In genomic region chr2:240432430-240432819, GRCh38 we compare ENCODE assay signal across 20 cellular contexts. TPM values are rescaled to one million over a fixed set of nuclear protein-coding genes. Genes with fewer than 3 reads are reported as not detected.
DNase-seq lines count a peak whose midpoint lies in the region; ATAC-seq, FAIRE-seq and TF ChIP-seq lines count a peak whose summit lies in the region.
"Had no signal": no experiment of that assay in that cellular context is flagged by ENCODE, and none has a peak within 500 bp of the region (broad histone marks: within the 10 kb centered on the region; RNA-seq: fewer than 3 reads in every experiment).

No MANE protein-coding gene starts in this region.

- H3K4me2 ChIP-seq in osteoblast (ENCODE audit: insufficient read depth, low read length), result no peak overlapping the region
- H3K4me2 ChIP-seq: KMS-11 had no signal

- H3K9me3 ChIP-seq in heart left ventricle, result no peaks in the 10 kb centered on the region
- no peaks in the 10 kb centered on the region for H3K9me3 ChIP-seq in osteoblast (ENCODE audit: low read depth, low read length)
- peaks cover 7% of the 10 kb centered on the region; the same call in 1 of the 2 replicates for H3K9me3 ChIP-seq in BE2C
- H3K9me3 ChIP-seq: vagina had no signal

- H4K20me1 ChIP-seq in osteoblast (ENCODE audit: insufficient read depth, low read length), result peaks cover 8% of the 10 kb centered on the region

- FAIRE-seq in HTR-8/SVneo (lab: Jason Lieb, UNC), result peak; percentile 9
- FAIRE-seq: bronchial epithelial cell had no signal

- H3K4me1 ChIP-seq in heart left ventricle (peaks cover 0 to 24% (median 14%) of the 10 kb centered on the region in 12 donors), osteoblast (ENCODE audit: insufficient read depth, low read length) (peaks cover 18% of the 10 kb centered on the region), BE2C (peaks cover 3% of the 10 kb centered on the region)

- H3K27me3 ChIP-seq in heart left ventricle (peaks cover 0 to 25% (median 4%) of the 10 kb centered on the region in 9 donors), osteoblast (ENCODE audit: insufficient read depth, low read length) (no peaks in the 10 kb centered on the region), BE2C (peaks cover 13% of the 10 kb centered on the region)
- H3K27me3 ChIP-seq: vagina had no signal

- intact Hi-C loops in heart left ventricle (cut with DNase I), result loop anchor here in 1 of 10 donors (10.0 kb wide), 1 partner anchor 58 kb away; no protein-coding TSS in a partner anchor

- ATAC-seq in heart left ventricle, result no peak
- ATAC-seq: naive thymus-derived CD4-positive, alpha-beta T cell had no signal

- no peaks in the 10 kb centered on the region for H3K36me3 ChIP-seq in heart left ventricle
- no peaks in the 10 kb centered on the region for H3K36me3 ChIP-seq in osteoblast (ENCODE audit: insufficient read depth, low read length)
- no peaks in the 10 kb centered on the region for H3K36me3 ChIP-seq in BE2C
- H3K36me3 ChIP-seq: vagina had no signal

- WGBS in heart left ventricle, 4 donors, result 84 to 94% (median 86%) methylated on average over 9 of the region's 9 CpGs

- H3K27ac ChIP-seq in heart left ventricle (no peak overlapping the region), osteoblast (ENCODE audit: low read depth, low read length) (no peak overlapping the region)
- H3K27ac ChIP-seq: KMS-11 had no signal

- TF ChIP-seq CTCF in heart left ventricle (IDR thresholded peaks at IDR 0.05) (no peak), osteoblast (IDR thresholded peaks at IDR 0.05; ENCODE audit: extremely low read depth, low read depth, low read length) (no peak), BE2C (IDR thresholded peaks at IDR 0.05; ENCODE audit: low read depth, low read length) (no peak)

- H2AFZ ChIP-seq in osteoblast (ENCODE audit: low read length), result no peak overlapping the region

- H3K4me3 ChIP-seq in heart left ventricle (no peak overlapping the region), osteoblast (ENCODE audit: insufficient read depth, low read length) (no peak overlapping the region), BE2C (ENCODE audit: low read depth, low read length) (no peak overlapping the region)
- H3K4me3 ChIP-seq: vagina had no signal

- peak; percentile 57 for DNase-seq in activated effector memory CD4-positive, alpha-beta T cell treated with anti-CD3 and anti-CD28 coated beads, Interleukin-2, amount 50 U/mL, for 16 hours
- DNase-seq in activated effector memory CD4-positive, alpha-beta T cell treated with Interleukin-2 at 50 U/mL for 16 hours, result no peak
- DNase-seq in HTR-8/SVneo (ENCODE audit: insufficient read length, low spot score) (no peak), heart left ventricle (peak in 3 of 5 donors; percentile 11 to 16 (median 14)), osteoblast (ENCODE audit: insufficient read length, low spot score, missing footprints) (peak; percentile 77), cerebellar cortex (ENCODE audit: low spot score) (no peak), DMS153 (lab: John Stamatoyannopoulos, UW) (no peak), BE2C (no peak)
- DNase-seq: amniotic stem cell, C1 segment of cervical spinal cord, H7, NCI-H1694 treated with DMSO at 0.1 percent for 48 hours, NCI-H2171 treated with DMSO at 0.1 percent for 48 hours, NCI-H526 treated with DMSO at 0.1 percent for 48 hours, SHP77, T1000 had no signal

- H3K79me2 ChIP-seq in osteoblast (ENCODE audit: insufficient read depth, low read length), result peaks cover 11% of the 10 kb centered on the region

- no peak for TF ChIP-seq POLR2A in heart left ventricle (IDR thresholded peaks at IDR 0.05)

RNA-seq across cellular contexts. Expression of gene GPC1, which starts 3.0 kb away (rescaled TPM):
- total RNA-seq in heart left ventricle (100 to 1,000 TPM; 131 to 316 (median 193) TPM), osteoblast (44.8 and 54.3 TPM in 2 replicates)
- 100 to 1,000 TPM; 134 to 209 TPM for polyA plus RNA-seq in heart left ventricle
- 46.0 TPM for polyA plus RNA-seq in BE2C (2012; ENCODE audit: insufficient read depth, insufficient read length, low read depth)

Comparison
In these comparisons a context has a peak if more than half of its experiments do, and no peak if none do; other contexts are left out.
1. DNase-seq: peak in activated effector memory CD4-positive, alpha-beta T cell treated with anti-CD3 and anti-CD28 coated beads, Interleukin-2, amount 50 U/mL, for 16 hours (single experiment), heart left ventricle (3 of 5) and osteoblast (single experiment); none in activated effector memory CD4-positive, alpha-beta T cell treated with Interleukin-2 at 50 U/mL for 16 hours (single experiment), HTR-8/SVneo (single experiment), cerebellar cortex (single experiment), DMS153 (single experiment) and BE2C (single experiment).